14 cellular contexts compared by ENCODE assay signal in genomic region chr1:73627723-73628122, GRCh38.
"Had no signal": no experiment of that assay in that cellular context is flagged by ENCODE, and none has a peak within 500 bp of the region (broad histone marks: within the 10 kb centered on the region; RNA-seq: fewer than 3 reads in every experiment).

No MANE protein-coding gene starts in this region.

- H3K27ac Mint-ChIP-seq: activated CD4-positive, alpha-beta memory T cell treated with anti-CD3 and anti-CD28 coated beads for 36 hours; activated naive CD8-positive, alpha-beta T cell treated with anti-CD3 and anti-CD28 coated beads for 36 hours; T-helper 2 cell treated with Interferon-gamma antibody and Interleukin-4, amounts not matched to agents 5 μg/mL and 100 μg/mL, for 36 hours had no signal

- H3K4me3 Mint-ChIP-seq: activated CD4-positive, alpha-beta memory T cell treated with anti-CD3 and anti-CD28 coated beads for 36 hours; activated naive CD8-positive, alpha-beta T cell treated with anti-CD3 and anti-CD28 coated beads for 36 hours; activated T-cell treated with anti-CD3 and anti-CD28 coated beads, Interleukin-2, amount 50 U/mL, for 4 hours; T-helper 2 cell treated with Interferon-gamma antibody and Interleukin-4, amounts not matched to agents 5 μg/mL and 100 μg/mL, for 36 hours had no signal

- H3K27me3 Mint-ChIP-seq: activated CD4-positive, alpha-beta memory T cell treated with anti-CD3 and anti-CD28 coated beads for 36 hours; activated naive CD8-positive, alpha-beta T cell treated with anti-CD3 and anti-CD28 coated beads for 36 hours had no signal

- H3K36me3 ChIP-seq: breast epithelium, gastrocnemius medialis, heart right ventricle, thyroid gland, uterus had no signal

- H3K9me3 Mint-ChIP-seq: activated naive CD8-positive, alpha-beta T cell treated with anti-CD3 and anti-CD28 coated beads for 36 hours; activated T-cell treated with anti-CD3 and anti-CD28 coated beads, Interleukin-2, amount 50 U/mL, for 4 hours had no signal

- H3K4me3 ChIP-seq: breast epithelium, dorsolateral prefrontal cortex, gastrocnemius medialis, heart right ventricle, skin epidermis, thyroid gland, uterus had no signal

- H3K4me1 ChIP-seq: breast epithelium, gastrocnemius medialis, heart right ventricle, uterus had no signal

- H3K4me1 Mint-ChIP-seq: activated naive CD8-positive, alpha-beta T cell treated with anti-CD3 and anti-CD28 coated beads for 36 hours had no signal

- DNase-seq: activated CD4-positive, alpha-beta memory T cell treated with anti-CD3 and anti-CD28 coated beads for 36 hours; activated effector memory CD4-positive, alpha-beta T cell treated with anti-CD3 and anti-CD28 coated beads, Interleukin-2, amount 50 U/mL, for 16 hours; activated naive CD8-positive, alpha-beta T cell treated with anti-CD3 and anti-CD28 coated beads for 36 hours; activated T-cell treated with anti-CD3 and anti-CD28 coated beads, Interleukin-2, amount 50 U/mL, for 4 hours; anterior cingulate cortex; dorsolateral prefrontal cortex; gastrocnemius medialis; heart right ventricle; left ventricle myocardium superior; thyroid gland; uterus had no signal

- H3K36me3 Mint-ChIP-seq: activated CD4-positive, alpha-beta memory T cell treated with anti-CD3 and anti-CD28 coated beads for 36 hours; activated naive CD8-positive, alpha-beta T cell treated with anti-CD3 and anti-CD28 coated beads for 36 hours had no signal

- H3K27me3 ChIP-seq: breast epithelium, gastrocnemius medialis, heart right ventricle, thyroid gland, uterus had no signal

- H3K9me3 ChIP-seq: breast epithelium, gastrocnemius medialis, heart right ventricle, thyroid gland, uterus had no signal
